ENCODE assay signal across 1 cellular context in genomic region chr12:117042171-117042809, GRCh38.
A peak's percentile ranks its signal among the peaks of the same experiment; 100 is the strongest.
TF ChIP-seq lines count a peak whose summit lies in the region.

No MANE protein-coding gene starts in this region.

TF ChIP-seq in K562, 482 proteins besides CTCF, POLR2A, EP300 and RAD21 (continued from another document):
- TF ChIP-seq ZNF124 (CRISPR knock-in tag; IDR thresholded peaks at IDR 0.05): no peak
- TF ChIP-seq PPARD (CRISPR knock-in tag; IDR thresholded peaks at IDR 0.05): no peak
- no peak for TF ChIP-seq ILK (tag; IDR thresholded peaks at IDR 0.05; ENCODE audit: borderline replicate concordance, low read depth)
- TF ChIP-seq TAF1 (IDR thresholded peaks at IDR 0.05; ENCODE audit: control insufficient read depth, extremely low read depth, insufficient read depth, low read length, severe bottlenecking): peak; percentile 81
- peak; percentile 98 for TF ChIP-seq STAT5A (IDR thresholded peaks at IDR 0.05; ENCODE audit: borderline replicate concordance, low read length)
- TF ChIP-seq RCOR1 (IDR thresholded peaks at IDR 0.05; ENCODE audit: borderline replicate concordance in 1 of 2, low read depth in 2 of 2, low read length in 2 of 2): peak; percentile 78 to 98; a peak in 3 of 4 replicates
- TF ChIP-seq, protein P1, sequence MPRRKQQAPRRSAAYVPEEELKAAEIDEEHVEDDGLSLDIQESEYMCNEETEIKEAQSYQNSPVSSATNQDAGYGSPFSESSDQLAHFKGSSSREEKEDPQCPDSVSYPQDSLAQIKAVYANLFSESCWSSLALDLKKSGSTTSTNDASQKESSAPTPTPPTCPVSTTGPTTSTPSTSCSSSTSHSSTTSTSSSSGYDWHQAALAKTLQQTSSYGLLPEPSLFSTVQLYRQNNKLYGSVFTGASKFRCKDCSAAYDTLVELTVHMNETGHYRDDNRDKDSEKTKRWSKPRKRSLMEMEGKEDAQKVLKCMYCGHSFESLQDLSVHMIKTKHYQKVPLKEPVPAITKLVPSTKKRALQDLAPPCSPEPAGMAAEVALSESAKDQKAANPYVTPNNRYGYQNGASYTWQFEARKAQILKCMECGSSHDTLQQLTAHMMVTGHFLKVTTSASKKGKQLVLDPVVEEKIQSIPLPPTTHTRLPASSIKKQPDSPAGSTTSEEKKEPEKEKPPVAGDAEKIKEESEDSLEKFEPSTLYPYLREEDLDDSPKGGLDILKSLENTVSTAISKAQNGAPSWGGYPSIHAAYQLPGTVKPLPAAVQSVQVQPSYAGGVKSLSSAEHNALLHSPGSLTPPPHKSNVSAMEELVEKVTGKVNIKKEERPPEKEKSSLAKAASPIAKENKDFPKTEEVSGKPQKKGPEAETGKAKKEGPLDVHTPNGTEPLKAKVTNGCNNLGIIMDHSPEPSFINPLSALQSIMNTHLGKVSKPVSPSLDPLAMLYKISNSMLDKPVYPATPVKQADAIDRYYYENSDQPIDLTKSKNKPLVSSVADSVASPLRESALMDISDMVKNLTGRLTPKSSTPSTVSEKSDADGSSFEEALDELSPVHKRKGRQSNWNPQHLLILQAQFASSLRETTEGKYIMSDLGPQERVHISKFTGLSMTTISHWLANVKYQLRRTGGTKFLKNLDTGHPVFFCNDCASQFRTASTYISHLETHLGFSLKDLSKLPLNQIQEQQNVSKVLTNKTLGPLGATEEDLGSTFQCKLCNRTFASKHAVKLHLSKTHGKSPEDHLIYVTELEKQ (CRISPR knock-in tag; IDR thresholded peaks at IDR 0.05): no peak
- TF ChIP-seq, protein P2, sequence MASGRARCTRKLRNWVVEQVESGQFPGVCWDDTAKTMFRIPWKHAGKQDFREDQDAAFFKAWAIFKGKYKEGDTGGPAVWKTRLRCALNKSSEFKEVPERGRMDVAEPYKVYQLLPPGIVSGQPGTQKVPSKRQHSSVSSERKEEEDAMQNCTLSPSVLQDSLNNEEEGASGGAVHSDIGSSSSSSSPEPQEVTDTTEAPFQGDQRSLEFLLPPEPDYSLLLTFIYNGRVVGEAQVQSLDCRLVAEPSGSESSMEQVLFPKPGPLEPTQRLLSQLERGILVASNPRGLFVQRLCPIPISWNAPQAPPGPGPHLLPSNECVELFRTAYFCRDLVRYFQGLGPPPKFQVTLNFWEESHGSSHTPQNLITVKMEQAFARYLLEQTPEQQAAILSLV (tag; IDR thresholded peaks at IDR 0.05): no peak
- no peak for TF ChIP-seq ZNF696 (CRISPR knock-in tag; conservative IDR thresholded peaks at IDR 0.05)
- peak; percentile 89 for TF ChIP-seq CREB1 (IDR thresholded peaks at IDR 0.05)
- TF ChIP-seq CREB1 (CRISPR knock-in tag; IDR thresholded peaks at IDR 0.05): no peak
- TF ChIP-seq MCM5 (IDR thresholded peaks at IDR 0.05; ENCODE audit: low read depth): no peak
- TF ChIP-seq NUFIP1 (IDR thresholded peaks at IDR 0.05; ENCODE audit: partially characterized antibody): peak; percentile 23
- peak; percentile 89 for TF ChIP-seq L3MBTL2 (IDR thresholded peaks at IDR 0.05)
- no peak for TF ChIP-seq PRPF4 (IDR thresholded peaks at IDR 0.05; ENCODE audit: insufficient read depth, low read depth, low read length, poor library complexity, severe bottlenecking)
- peak; percentile 95 for TF ChIP-seq PYGO2 (tag; IDR thresholded peaks at IDR 0.05)
